Comparison of ENCODE assay signal across 9 cellular contexts in the genomic region with DNA sequence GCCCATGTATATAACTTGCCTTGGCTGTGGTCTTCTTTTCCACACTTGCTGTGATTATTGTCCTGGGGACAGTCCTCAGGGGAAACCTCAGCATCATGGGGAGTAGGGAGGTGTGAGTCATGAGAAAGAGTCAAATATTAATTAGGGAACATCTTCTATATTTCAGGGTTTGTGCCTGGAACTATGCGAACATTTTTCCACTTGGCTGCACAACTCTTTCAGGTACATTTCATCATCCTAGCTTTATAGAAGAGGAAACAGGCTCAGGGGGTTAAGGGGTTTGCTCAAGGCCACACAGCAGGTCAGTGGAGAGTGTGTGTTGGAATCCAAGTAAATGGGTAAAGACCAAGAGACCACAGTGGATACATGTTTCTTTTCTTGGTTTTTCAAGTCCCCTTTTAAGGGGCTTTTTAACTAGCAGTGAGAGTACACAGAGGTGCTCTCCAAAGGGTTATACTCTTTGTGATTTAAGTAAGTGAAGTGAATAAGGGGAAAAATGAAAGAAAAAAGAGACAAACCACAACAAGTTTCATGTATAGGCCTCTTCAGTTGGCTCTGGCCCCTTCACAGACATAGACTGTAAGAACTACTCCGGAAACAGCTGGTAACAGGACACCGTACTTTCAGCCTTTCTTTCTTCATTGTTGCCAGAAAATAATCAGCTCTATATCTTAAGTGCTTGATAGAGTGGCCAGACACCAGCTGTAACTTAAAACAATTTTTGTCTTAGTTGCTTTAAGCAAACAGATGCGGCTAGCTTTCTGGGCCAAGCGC.
DNase-seq lines count a peak whose midpoint lies in the region; ATAC-seq and TF ChIP-seq lines count a peak whose summit lies in the region.
"Had no signal": no experiment of that assay in that cellular context is flagged by ENCODE, and none has a peak within 500 bp of the region (broad histone marks: within the 10 kb centered on the region; RNA-seq: fewer than 3 reads in every experiment).

No MANE protein-coding gene starts in this region.

- H3K36me3 ChIP-seq in kidney epithelial cell (ENCODE audit: control insufficient read depth, insufficient read depth, low read length), result no peaks in the 10 kb centered on the region

- DNase-seq in EH (ENCODE audit: low read depth) (peak; percentile 14), RPMI7951 (ENCODE audit: low read depth) (peak; percentile 88), kidney epithelial cell (ENCODE audit: low read depth) (peak; percentile 18), superior temporal gyrus (ENCODE audit: extremely low spot score) (no peak), NCI-H1694 treated with DMSO at 0.1 percent for 48 hours (lab: John Stamatoyannopoulos, UW) (no peak), globus pallidus (ENCODE audit: low spot score) (no peak), middle frontal gyrus (ENCODE audit: extremely low spot score, low spot score) (no peak)
- DNase-seq: NCI-H526 had no signal

- no peak for TF ChIP-seq CTCF in kidney epithelial cell (IDR thresholded peaks at IDR 0.05; ENCODE audit: insufficient read depth, low read length, poor library complexity, severe bottlenecking)

- peak; percentile 42 for ATAC-seq in GM21619 (IDR thresholded peaks at IDR 0.05; ENCODE audit: unreplicated experiment)

- H3K27me3 ChIP-seq in kidney epithelial cell (ENCODE audit: control insufficient read depth, insufficient read depth, low read length), result no peaks in the 10 kb centered on the region

- H3K4me3 ChIP-seq in kidney epithelial cell (ENCODE audit: low read depth, low read length), result no peak overlapping the region

Comparison
In these comparisons a context has a peak if more than half of its experiments do, and no peak if none do; other contexts are left out.
1. DNase-seq: peak in EH (single experiment), RPMI7951 (single experiment) and kidney epithelial cell (single experiment); none in superior temporal gyrus (single experiment), NCI-H1694 treated with DMSO at 0.1 percent for 48 hours (single experiment), globus pallidus (single experiment) and middle frontal gyrus (single experiment).